In the genomic region with DNA sequence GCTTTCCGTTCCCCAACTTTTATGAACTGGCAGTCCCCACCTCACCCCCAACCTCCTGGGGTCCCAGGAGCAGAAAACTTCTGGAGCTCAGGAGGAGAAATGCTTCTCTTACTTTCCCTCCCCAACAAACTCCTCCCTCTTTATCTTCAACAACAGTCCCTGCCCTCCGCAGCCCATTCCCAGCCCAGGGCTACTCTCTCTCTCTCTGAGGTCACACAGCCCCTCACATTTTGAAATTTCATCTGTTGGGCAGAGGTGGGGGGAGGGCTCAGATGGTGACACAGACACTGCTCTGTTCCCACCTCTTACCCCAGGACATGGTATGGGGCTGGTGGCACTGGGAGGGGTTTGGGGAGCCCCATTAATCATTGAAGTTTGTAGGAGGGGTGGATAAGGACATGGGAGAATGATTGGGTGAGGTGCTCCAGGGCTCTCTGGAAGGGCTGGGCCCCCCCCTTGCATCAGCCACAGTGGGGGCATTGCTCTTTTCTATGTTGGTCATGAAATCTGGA, we compare ENCODE assay signal across 1 cellular context.
A peak's percentile ranks its signal among the peaks of the same experiment; 100 is the strongest.
TF ChIP-seq lines count a peak whose summit lies in the region.

No MANE protein-coding gene starts in this region.

TF ChIP-seq in GM12878, 131 proteins besides CTCF, POLR2A, EP300 and RAD21:
- TF ChIP-seq ESRRA (IDR thresholded peaks at IDR 0.05; ENCODE audit: low read length), result no peak
- 0 out of 2 replicates have a peak, but pooled peaks have one; percentile 31 for TF ChIP-seq EED (IDR thresholded peaks at IDR 0.05; ENCODE audit: low read depth)
- TF ChIP-seq, protein P1, sequence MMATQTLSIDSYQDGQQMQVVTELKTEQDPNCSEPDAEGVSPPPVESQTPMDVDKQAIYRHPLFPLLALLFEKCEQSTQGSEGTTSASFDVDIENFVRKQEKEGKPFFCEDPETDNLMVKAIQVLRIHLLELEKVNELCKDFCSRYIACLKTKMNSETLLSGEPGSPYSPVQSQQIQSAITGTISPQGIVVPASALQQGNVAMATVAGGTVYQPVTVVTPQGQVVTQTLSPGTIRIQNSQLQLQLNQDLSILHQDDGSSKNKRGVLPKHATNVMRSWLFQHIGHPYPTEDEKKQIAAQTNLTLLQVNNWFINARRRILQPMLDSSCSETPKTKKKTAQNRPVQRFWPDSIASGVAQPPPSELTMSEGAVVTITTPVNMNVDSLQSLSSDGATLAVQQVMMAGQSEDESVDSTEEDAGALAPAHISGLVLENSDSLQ (IDR thresholded peaks at IDR 0.05), result peak; percentile 55
- peak; percentile 21 to 22; a peak in 3 of 4 replicates for TF ChIP-seq IKZF2 (IDR thresholded peaks at IDR 0.05)
- no peak for TF ChIP-seq FOXM1 (IDR thresholded peaks at IDR 0.05; ENCODE audit: low read depth, low read length)
- TF ChIP-seq YBX1 (IDR thresholded peaks at IDR 0.05), result no peak
- TF ChIP-seq YY1 (IDR thresholded peaks at IDR 0.05; ENCODE audit: low read depth, low read length), result no peak
- 0 out of 2 replicates have a peak, but pooled peaks have one; percentile 16 for TF ChIP-seq SMAD5 (IDR thresholded peaks at IDR 0.05; ENCODE audit: low read depth)
- TF ChIP-seq CREB1 (IDR thresholded peaks at IDR 0.05; ENCODE audit: low read depth), result 0 out of 2 replicates have a peak, but pooled peaks have one; percentile 24
- no peak for TF ChIP-seq RUNX3 (IDR thresholded peaks at IDR 0.05; ENCODE audit: low read length)
- TF ChIP-seq IRF4 (IDR thresholded peaks at IDR 0.05; ENCODE audit: low read depth, low read length), result no peak
- no peak for TF ChIP-seq RB1 (IDR thresholded peaks at IDR 0.05; ENCODE audit: borderline replicate concordance)
- TF ChIP-seq SMAD1 (IDR thresholded peaks at IDR 0.05; ENCODE audit: low read depth, partially characterized antibody), result peak; percentile 11
- peak; percentile 36 for TF ChIP-seq IKZF1 (conservative IDR thresholded peaks at IDR 0.05)
- no peak for TF ChIP-seq SRF (IDR thresholded peaks at IDR 0.05; ENCODE audit: low read depth in 2 of 2, low read length in 2 of 2)
- TF ChIP-seq MEF2B (IDR thresholded peaks at IDR 0.05; ENCODE audit: partially characterized antibody, poor library complexity, severe bottlenecking), result no peak
- TF ChIP-seq BMI1 (IDR thresholded peaks at IDR 0.05; ENCODE audit: borderline replicate concordance), result no peak
- no peak for TF ChIP-seq ZNF207 (IDR thresholded peaks at IDR 0.05; ENCODE audit: borderline replicate concordance)
- no peak for TF ChIP-seq PAX8 (IDR thresholded peaks at IDR 0.05)
- no peak for TF ChIP-seq CHD1 (IDR thresholded peaks at IDR 0.05; ENCODE audit: low read depth, low read length)
- TF ChIP-seq, protein P2, sequence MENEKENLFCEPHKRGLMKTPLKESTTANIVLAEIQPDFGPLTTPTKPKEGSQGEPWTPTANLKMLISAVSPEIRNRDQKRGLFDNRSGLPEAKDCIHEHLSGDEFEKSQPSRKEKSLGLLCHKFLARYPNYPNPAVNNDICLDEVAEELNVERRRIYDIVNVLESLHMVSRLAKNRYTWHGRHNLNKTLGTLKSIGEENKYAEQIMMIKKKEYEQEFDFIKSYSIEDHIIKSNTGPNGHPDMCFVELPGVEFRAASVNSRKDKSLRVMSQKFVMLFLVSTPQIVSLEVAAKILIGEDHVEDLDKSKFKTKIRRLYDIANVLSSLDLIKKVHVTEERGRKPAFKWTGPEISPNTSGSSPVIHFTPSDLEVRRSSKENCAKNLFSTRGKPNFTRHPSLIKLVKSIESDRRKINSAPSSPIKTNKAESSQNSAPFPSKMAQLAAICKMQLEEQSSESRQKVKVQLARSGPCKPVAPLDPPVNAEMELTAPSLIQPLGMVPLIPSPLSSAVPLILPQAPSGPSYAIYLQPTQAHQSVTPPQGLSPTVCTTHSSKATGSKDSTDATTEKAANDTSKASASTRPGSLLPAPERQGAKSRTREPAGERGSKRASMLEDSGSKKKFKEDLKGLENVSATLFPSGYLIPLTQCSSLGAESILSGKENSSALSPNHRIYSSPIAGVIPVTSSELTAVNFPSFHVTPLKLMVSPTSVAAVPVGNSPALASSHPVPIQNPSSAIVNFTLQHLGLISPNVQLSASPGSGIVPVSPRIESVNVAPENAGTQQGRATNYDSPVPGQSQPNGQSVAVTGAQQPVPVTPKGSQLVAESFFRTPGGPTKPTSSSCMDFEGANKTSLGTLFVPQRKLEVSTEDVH (IDR thresholded peaks at IDR 0.05; ENCODE audit: low read depth, partially characterized antibody), result no peak
- TF ChIP-seq SMARCA5 (IDR thresholded peaks at IDR 0.05), result 0 out of 2 replicates have a peak, but pooled peaks have one; percentile 33
- no peak for TF ChIP-seq TAF1 (IDR thresholded peaks at IDR 0.05; ENCODE audit: borderline replicate concordance, low read depth, low read length)
- TF ChIP-seq MYB (IDR thresholded peaks at IDR 0.05; ENCODE audit: borderline replicate concordance, low read depth, low read length), result no peak
- TF ChIP-seq DPF2 (IDR thresholded peaks at IDR 0.05), result no peak
- TF ChIP-seq PBX3 (IDR thresholded peaks at IDR 0.05; ENCODE audit: insufficient replicate concordance, low read depth, low read length), result peak; percentile 21
